In genomic region chr2:201154615-201155014, GRCh38 we compare ENCODE assay signal across 19 cellular contexts. TPM values are rescaled to one million over a fixed set of nuclear protein-coding genes. Genes with fewer than 3 reads are reported as not detected.
DNase-seq lines count a peak whose midpoint lies in the region; ATAC-seq and TF ChIP-seq lines count a peak whose summit lies in the region.
"Had no signal": no experiment of that assay in that cellular context is flagged by ENCODE, and none has a peak within 500 bp of the region (broad histone marks: within the 10 kb centered on the region; RNA-seq: fewer than 3 reads in every experiment).

No MANE protein-coding gene starts in this region.

- H3K9me3 Mint-ChIP-seq in WTC11: no peaks in the 10 kb centered on the region
- H3K9me3 Mint-ChIP-seq: activated T-helper 2 cell treated with anti-CD3 and anti-CD28 coated beads, Interferon-gamma antibody, Interleukin-2, Interleukin-4, amounts not matched to agents 10 μg/mL and 5 μg/mL and 100 μg/mL, durations not matched to agents 14 hours and 24 hours and 36 hours had no signal

- intact Hi-C loops in heart right ventricle (cut with DNase I): loop anchor here in 8 of 10 donors (5.0 to 10.0 kb wide), 4 partner anchors 37 to 190 kb away; partner anchors contain the start of genes HYCC2 (in 7 of the 8), NDUFB3 (in 7 of the 8), CFLAR (in 5 of the 8) and ORC2 (in 1 of the 8)
- intact Hi-C loops in Right ventricle myocardium superior (cut with DNase I): loop anchor here (5.0 to 10.0 kb wide), 2 partner anchors 37 to 80 kb away; partner anchors contain the start of genes CFLAR, HYCC2 and NDUFB3
- intact Hi-C loops in left lung (cut with DNase I): no loop called here
- intact Hi-C loops in stomach (cut with DNase I; ENCODE audit: low total_unique reads): no loop called here

- H3K9me3 ChIP-seq in heart right ventricle (no peaks in the 10 kb centered on the region), left lung (no peaks in the 10 kb centered on the region), stomach (no peaks in the 10 kb centered on the region)
- H3K9me3 ChIP-seq: body of pancreas, MG63, vagina had no signal

- no peak for TF ChIP-seq EP300 in stomach (IDR thresholded peaks at IDR 0.05)

- CTCF ChIA-PET in WTC11 (lab: Charles Lee): interaction anchor here (0.7 kb wide), 1 partner anchor 78 kb away, joined by 3 read pairs; no protein-coding TSS in a partner anchor

- ATAC-seq in heart right ventricle: no peak
- ATAC-seq in Right ventricle myocardium superior (ENCODE audit: poor library complexity): no peak
- no peak for ATAC-seq in WTC11
- ATAC-seq in left lung: no peak
- no peak for ATAC-seq in HG03045 (IDR thresholded peaks at IDR 0.05; ENCODE audit: unreplicated experiment)
- ATAC-seq: activated CD4-positive, CD25-positive, alpha-beta regulatory T cell treated with anti-CD3 and anti-CD28 coated beads, Interleukin-2, amount 50 U/mL, for 24 hours; body of pancreas had no signal

- H3K27ac Mint-ChIP-seq in WTC11: 0 out of 2 replicates have a peak overlapping the region, but pooled peaks have one; percentile 51
- H3K27ac Mint-ChIP-seq: activated T-helper 2 cell treated with anti-CD3 and anti-CD28 coated beads, Interferon-gamma antibody, Interleukin-2, Interleukin-4, amounts not matched to agents 10 μg/mL and 5 μg/mL and 100 μg/mL, durations not matched to agents 14 hours and 24 hours and 36 hours had no signal

- H3K4me3 ChIP-seq in heart right ventricle: no peak overlapping the region
- H3K4me3 ChIP-seq in left lung: no peak overlapping the region
- no peak overlapping the region for H3K4me3 ChIP-seq in stomach
- H3K4me3 ChIP-seq: body of pancreas, MG63, vagina had no signal

- H3K36me3 ChIP-seq in heart right ventricle (peaks cover 0 to 100% (median 65%) of the 10 kb centered on the region in 9 donors), left lung (peaks cover 0 to 97% of the 10 kb centered on the region in 2 donors), stomach (peaks cover 68 to 93% (median 87%) of the 10 kb centered on the region in 4 donors)

- H3K36me3 Mint-ChIP-seq in WTC11: peaks cover 3% of the 10 kb centered on the region

- H3K4me1 Mint-ChIP-seq in WTC11: peaks cover 15% of the 10 kb centered on the region

- H3K4me3 Mint-ChIP-seq in WTC11: no peak overlapping the region

- H3K27ac ChIP-seq in heart right ventricle (peak overlapping the region in 6 of 10 donors; percentile 18 to 86 (median 28)), left lung (peak overlapping the region; percentile 15 to 91), stomach (peak overlapping the region in 3 of 5 donors; percentile 7 to 82 (median 73))
- H3K27ac ChIP-seq: vagina had no signal

- peaks cover 13 to 99% (median 55%) of the 10 kb centered on the region in 9 donors for H3K4me1 ChIP-seq in heart right ventricle
- peaks cover 22 to 97% of the 10 kb centered on the region in 2 donors for H3K4me1 ChIP-seq in left lung
- peaks cover 18 to 88% (median 31%) of the 10 kb centered on the region in 4 donors for H3K4me1 ChIP-seq in stomach

- POLR2A ChIA-PET in WTC11 (lab: Charles Lee): interaction anchor here (0.6 kb wide), 2 partner anchors 23 to 54 kb away, joined by 4 to 5 read pairs; no protein-coding TSS in a partner anchor

- H3K27me3 ChIP-seq in heart right ventricle (no peaks in the 10 kb centered on the region), left lung (no peaks in the 10 kb centered on the region), stomach (no peaks in the 10 kb centered on the region)
- H3K27me3 ChIP-seq: body of pancreas, MG63, vagina had no signal

- WGBS in heart right ventricle, 2 donors: 68 to 75% methylated on average over 1 of the region's 1 CpG
- WGBS in stomach, 5 donors: 48 to 62% (median 61%) methylated on average over 1 of the region's 1 CpG

- H3K27me3 Mint-ChIP-seq in WTC11 (ENCODE audit: low read depth): no peaks in the 10 kb centered on the region

- TF ChIP-seq CTCF in heart right ventricle (IDR thresholded peaks at IDR 0.05) (no peak), WTC11 (IDR thresholded peaks at IDR 0.05) (no peak), left lung (IDR thresholded peaks at IDR 0.05) (no peak), stomach (IDR thresholded peaks at IDR 0.05) (no peak)

- no peak for TF ChIP-seq POLR2A in stomach (IDR thresholded peaks at IDR 0.05)

- DNase-seq in heart right ventricle (no peak), Right ventricle myocardium superior (no peak), WTC11 (ENCODE audit: low spot score) (no peak), left lung (no peak), stomach (no peak), foreskin melanocyte (no peak)
- no peak for DNase-seq in activated CD4-positive, CD25-positive, alpha-beta regulatory T cell (lab: John Stamatoyannopoulos, UW)
- DNase-seq: body of pancreas; DMS153; mammary epithelial cell; MG63; NCI-H2029 treated with DMSO at 0.1 percent for 48 hours; NCI-H524; stimulated activated naive CD4-positive, alpha-beta T cell; SW 1271 had no signal

TF ChIP-seq in WTC11, 78 proteins besides CTCF, POLR2A, EP300 and RAD21 (continues in another document):
- TF ChIP-seq ESRRA (CRISPR knock-in tag; IDR thresholded peaks at IDR 0.05; ENCODE audit: borderline replicate concordance) (no peak), FOXP1 (CRISPR knock-in tag; IDR thresholded peaks at IDR 0.05; ENCODE audit: borderline replicate concordance) (no peak), ZNF532 (CRISPR knock-in tag; IDR thresholded peaks at IDR 0.05; ENCODE audit: borderline replicate concordance) (no peak), NFYB (CRISPR knock-in tag; conservative IDR thresholded peaks at IDR 0.05; ENCODE audit: low read depth) (no peak), ZNF423 (CRISPR knock-in tag; IDR thresholded peaks at IDR 0.05) (no peak), NFATC4 (CRISPR knock-in tag; IDR thresholded peaks at IDR 0.05) (no peak), SMAD3 (CRISPR knock-in tag; IDR thresholded peaks at IDR 0.05; ENCODE audit: borderline replicate concordance) (no peak), MLX (CRISPR knock-in tag; IDR thresholded peaks at IDR 0.05) (no peak), GRHL2 (CRISPR knock-in tag; IDR thresholded peaks at IDR 0.05; ENCODE audit: insufficient replicate concordance, severe bottlenecking) (no peak), ZNF232 (CRISPR knock-in tag; IDR thresholded peaks at IDR 0.05) (no peak), SP1 (CRISPR knock-in tag; conservative IDR thresholded peaks at IDR 0.05) (no peak), E2F1 (CRISPR knock-in tag; IDR thresholded peaks at IDR 0.05) (no peak)

RNA-seq across cellular contexts. Expression of gene CASP10, which starts 28.3 kb away (rescaled TPM):
- total RNA-seq in heart right ventricle (10 to 100 TPM in 1 of 10 donors, 1 to 10 TPM in 9; 4.6 to 13.2 (median 5.6) TPM), Right ventricle myocardium superior (5.4 TPM), WTC11 (2021) (2.8 to 2.9 TPM (median 2.8 TPM) in 3 replicates), left lung (10 to 100 TPM; 30.3 to 31.5 TPM), stomach (10 to 100 TPM in 4 of 5 donors, 1 to 10 TPM in 1; 2.6 to 34.9 (median 16.5) TPM)
- polyA plus RNA-seq in heart right ventricle (1 to 10 TPM; 2.0 to 5.9 TPM), stomach (1 to 10 TPM; 4.7 to 8.1 (median 4.9) TPM)

RNA-seq across cellular contexts. Expression of gene CFLAR, which starts 38.7 kb away (rescaled TPM):
- total RNA-seq in heart right ventricle: 100 to 1,000 TPM; 171 to 257 (median 212) TPM
- polyA plus RNA-seq in heart right ventricle: 100 to 1,000 TPM in 1 of 2 donors, 10 to 100 TPM in 1; 91.5 to 164 TPM
- 251 TPM for total RNA-seq in Right ventricle myocardium superior
- total RNA-seq in WTC11 (2021): 18.2 to 21.5 TPM (median 19.9 TPM) in 3 replicates
- total RNA-seq in left lung: 100 to 1,000 TPM; 278 to 327 TPM
- 100 to 1,000 TPM; 149 to 424 (median 247) TPM for total RNA-seq in stomach
- polyA plus RNA-seq in stomach: 10 to 100 TPM; 23.3 to 43.4 (median 24.1) TPM

Comparison
In these comparisons a context has a peak if more than half of its experiments do, and no peak if none do; other contexts are left out.
1. intact Hi-C loops: an anchor here in heart right ventricle (5.0 to 10.0 kb wide) and Right ventricle myocardium superior (5.0 to 10.0 kb wide); none called in left lung and stomach.